1 cellular context compared by ENCODE assay signal in genomic region chr17:79793924-79794304, GRCh38.
TF ChIP-seq lines count a peak whose summit lies in the region.

No MANE protein-coding gene starts in this region.

TF ChIP-seq in HCT116, 20 proteins besides CTCF, POLR2A, EP300 and RAD21 (continued from another document):
- TF ChIP-seq POLR2AphosphoS5 (IDR thresholded peaks at IDR 0.05; ENCODE audit: low read depth, low read length) = no peak
- TF ChIP-seq SP1 (IDR thresholded peaks at IDR 0.05; ENCODE audit: low read depth) = no peak
